ENCODE assay signal across 17 cellular contexts in genomic region chr22:42431401-42432019, GRCh38. TPM values are rescaled to one million over a fixed set of nuclear protein-coding genes. Genes with fewer than 3 reads are reported as not detected.
A peak's percentile ranks its signal among the peaks of the same experiment; 100 is the strongest.
DNase-seq lines count a peak whose midpoint lies in the region; ATAC-seq and TF ChIP-seq lines count a peak whose summit lies in the region.
"Had no signal": no experiment of that assay in that cellular context is flagged by ENCODE, and none has a peak within 500 bp of the region (broad histone marks: within the 10 kb centered on the region; RNA-seq: fewer than 3 reads in every experiment).

No MANE protein-coding gene starts in this region.

- H3K27me3 Mint-ChIP-seq in activated CD4-positive, alpha-beta memory T cell treated with anti-CD3 and anti-CD28 coated beads for 36 hours: peaks cover 11% of the 10 kb centered on the region

- H3K9me3 ChIP-seq in thoracic aorta: no peaks in the 10 kb centered on the region
- no peaks in the 10 kb centered on the region for H3K9me3 ChIP-seq in MG63
- H3K9me3 ChIP-seq: Caco-2 had no signal

- no peak overlapping the region for H3K27ac ChIP-seq in thoracic aorta

- no peaks in the 10 kb centered on the region for H3K36me3 ChIP-seq in thoracic aorta
- H3K36me3 ChIP-seq in MG63: no peaks in the 10 kb centered on the region

- CTCF ChIA-PET in activated CD4-positive, alpha-beta memory T cell treated with anti-CD3 and anti-CD28 coated beads for 36 hours (lab: Charles Lee): no interaction called here

- POLR2A ChIA-PET in activated CD4-positive, alpha-beta memory T cell treated with anti-CD3 and anti-CD28 coated beads for 36 hours (lab: Charles Lee): no interaction called here

- no peak overlapping the region for H3K4me3 Mint-ChIP-seq in activated CD4-positive, alpha-beta memory T cell treated with anti-CD3 and anti-CD28 coated beads for 36 hours
- H3K4me3 Mint-ChIP-seq: T-helper 2 cell treated with Interferon-gamma antibody and Interleukin-4, amounts not matched to agents 5 μg/mL and 100 μg/mL, for 36 hours had no signal

- H3K27me3 ChIP-seq in thoracic aorta (replicated peaks; ENCODE audit: insufficient read depth): no peaks in the 10 kb centered on the region
- no peaks in the 10 kb centered on the region for H3K27me3 ChIP-seq in MG63

- H3K36me3 Mint-ChIP-seq in activated CD4-positive, alpha-beta memory T cell treated with anti-CD3 and anti-CD28 coated beads for 36 hours: no peaks in the 10 kb centered on the region

- no peak for TF ChIP-seq POLR2A in NB4 (IDR thresholded peaks at IDR 0.05; ENCODE audit: extremely low read depth, insufficient read length)

- H3K4me3 ChIP-seq in NB4 (ENCODE audit: low read depth, low read length) (peak overlapping the region; percentile 68), thoracic aorta (peak overlapping the region; percentile 62), MG63 (no peak overlapping the region)

- H3K27ac Mint-ChIP-seq in activated CD4-positive, alpha-beta memory T cell treated with anti-CD3 and anti-CD28 coated beads for 36 hours: no peak overlapping the region
- H3K27ac Mint-ChIP-seq: T-helper 2 cell treated with Interferon-gamma antibody and Interleukin-4, amounts not matched to agents 5 μg/mL and 100 μg/mL, for 36 hours had no signal

- ATAC-seq in thoracic aorta (ENCODE audit: insufficient number of reproducible peaks, low FRiP score, low read depth): no peak
- no peak for ATAC-seq in GM21515 (IDR thresholded peaks at IDR 0.05; ENCODE audit: unreplicated experiment)
- ATAC-seq: HCT116; stimulated activated naive CD8-positive, alpha-beta T cell treated with anti-CD3 and anti-CD28 coated beads, Interleukin-15, Interleukin-2, amounts not matched to agents 100 U/mL and 50 U/mL, for 24 hours had no signal

- no peaks in the 10 kb centered on the region for H3K9me3 Mint-ChIP-seq in activated CD4-positive, alpha-beta memory T cell treated with anti-CD3 and anti-CD28 coated beads for 36 hours
- H3K9me3 Mint-ChIP-seq: T-helper 2 cell treated with Interferon-gamma antibody and Interleukin-4, amounts not matched to agents 5 μg/mL and 100 μg/mL, for 36 hours had no signal

- peaks cover 0 to 9% of the 10 kb centered on the region in 2 donors for H3K4me1 ChIP-seq in thoracic aorta (ENCODE audit: control insufficient read depth in 1 of 2, low read depth in 2 of 2)

- DNase-seq in NB4 (ENCODE audit: low read depth) (peak; percentile 69), anterior cingulate cortex (lab: John Stamatoyannopoulos, UW) (peak in 47 of 58 donors; percentile 23 to 89 (median 56)), medulla oblongata (ENCODE audit: extremely low spot score) (peak; percentile 58), thoracic aorta (ENCODE audit: low spot score) (no peak), MG63 (no peak)
- DNase-seq in activated CD4-positive, alpha-beta memory T cell treated with anti-CD3 and anti-CD28 coated beads for 36 hours: no peak
- DNase-seq: activated CD4-positive, alpha-beta T cell treated with anti-CD3 and anti-CD28 coated beads, Interleukin-2, amount 50 U/mL, for 1 hour; activated effector memory CD4-positive, alpha-beta T cell treated with anti-CD3 and anti-CD28 coated beads, Interleukin-2, amount 50 U/mL, for 16 hours; Caco-2; erythroblast; NCI-H345; stimulated activated naive CD8-positive, alpha-beta T cell treated with anti-CD3 and anti-CD28 coated beads, Interleukin-15, Interleukin-2, amounts not matched to agents 100 U/mL and 50 U/mL, for 24 hours had no signal

- TF ChIP-seq CTCF in NB4 (IDR thresholded peaks at IDR 0.05; ENCODE audit: low read depth, low read length) (no peak), thoracic aorta (IDR thresholded peaks at IDR 0.05) (no peak)

- intact Hi-C loops in activated CD4-positive, alpha-beta memory T cell treated with anti-CD3 and anti-CD28 coated beads for 36 hours (cut with micrococcal nuclease): no loop called here

- H3K4me1 Mint-ChIP-seq in activated CD4-positive, alpha-beta memory T cell treated with anti-CD3 and anti-CD28 coated beads for 36 hours (ENCODE audit: low read depth): no peaks in the 10 kb centered on the region

RNA-seq across cellular contexts. Expression of gene NFAM1, which starts 0.7 kb away (rescaled TPM):
- total RNA-seq in thoracic aorta: 1 to 10 TPM; 4.1 to 4.4 TPM
- total RNA-seq in activated CD4-positive, alpha-beta memory T cell treated with anti-CD3 and anti-CD28 coated beads for 36 hours: under 1 TPM; 0.15 to 0.24 TPM
- total RNA-seq in MG63 (2014; rRNA removed; shearing (Covaris generic); ENCODE audit: low replicate concordance): not detected in 2 replicates
- total RNA-seq: bronchial epithelial cell, Caco-2, RPMI7951 had no signal

Comparison
In these comparisons a context has a peak if more than half of its experiments do, and no peak if none do; other contexts are left out.
1. DNase-seq: peak in NB4 (single experiment), anterior cingulate cortex (47 of 58) and medulla oblongata (single experiment); none in thoracic aorta (single experiment), activated CD4-positive, alpha-beta memory T cell treated with anti-CD3 and anti-CD28 coated beads for 36 hours (single experiment) and MG63 (single experiment).